ENCODE assay signal across 9 cellular contexts in the genomic region with DNA sequence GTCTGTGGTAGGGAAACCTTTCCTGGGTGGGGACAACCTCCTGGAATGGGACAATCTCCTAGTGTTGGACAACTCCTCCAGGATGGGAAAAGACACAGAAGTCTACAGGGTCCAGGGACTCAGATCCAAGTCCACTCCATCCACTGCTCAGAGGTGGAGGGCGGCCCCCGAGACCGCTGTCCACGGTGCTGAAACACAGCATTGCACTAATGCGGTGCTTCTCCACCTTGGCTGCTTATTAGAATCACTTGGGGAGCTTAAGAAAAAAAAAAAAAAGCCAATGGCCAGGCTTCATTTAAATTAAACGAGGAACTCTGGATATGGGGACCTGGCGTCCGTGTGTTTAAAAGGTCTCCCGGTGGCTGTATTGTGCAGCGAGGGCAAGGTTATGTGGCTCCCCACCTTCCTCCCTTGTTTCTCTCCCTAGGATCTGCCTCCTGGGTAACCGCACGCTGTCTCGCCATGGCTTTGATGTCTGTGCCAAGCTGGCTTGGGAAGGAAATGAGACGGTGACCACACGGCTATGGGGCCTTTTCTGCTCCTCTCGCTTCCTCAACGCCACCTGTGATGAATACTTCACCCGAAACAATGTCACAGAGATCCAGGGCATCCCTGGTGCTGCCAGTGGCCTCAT. TPM values are rescaled to one million over a fixed set of nuclear protein-coding genes. Genes with fewer than 3 reads are reported as not detected.
DNase-seq lines count a peak whose midpoint lies in the region; ATAC-seq and TF ChIP-seq lines count a peak whose summit lies in the region.
"Had no signal": no experiment of that assay in that cellular context is flagged by ENCODE, and none has a peak within 500 bp of the region (broad histone marks: within the 10 kb centered on the region; RNA-seq: fewer than 3 reads in every experiment).

No MANE protein-coding gene starts in this region.

- BruUV-seq in PC-3 (replicated peaks; lab: Mats Ljungman, UMichigan), result no TSS peak

- 19 to 20% methylated on average over 16 to 18 of the region's 18 CpGs for WGBS in tibial nerve, 2 donors

- H3K4me3 Mint-ChIP-seq in neural progenitor cell, result no peak overlapping the region
- no peak overlapping the region for H3K4me3 Mint-ChIP-seq in glutamatergic neuron (ENCODE audit: unreplicated experiment)

- POLR2A ChIA-PET in PC-3 (lab: Charles Lee; ENCODE audit: unreplicated experiment), result no interaction called here

- TF ChIP-seq CTCF in GM13977 (IDR thresholded peaks at IDR 0.05; ENCODE audit: extremely low read depth, insufficient read depth, missing control alignments) (no peak), PC-3 (conservative IDR thresholded peaks at IDR 0.05; ENCODE audit: low read depth, low read length) (no peak), neural progenitor cell (IDR thresholded peaks at IDR 0.05) (no peak), tibial nerve (IDR thresholded peaks at IDR 0.05) (no peak), glutamatergic neuron (IDR thresholded peaks at IDR 0.05; ENCODE audit: partially characterized antibody, unreplicated experiment) (no peak)

- peak; percentile 67 for DNase-seq in GM13977 (ENCODE audit: low spot score)
- peak; percentile 67 for DNase-seq in PC-3
- DNase-seq in amniotic epithelial cell (ENCODE audit: low read depth), result peak; percentile 39
- peak; percentile 92 for DNase-seq in neural progenitor cell (ENCODE audit: low spot score)
- no peak for DNase-seq in tibial nerve (ENCODE audit: low spot score in 2 of 2)
- no peak for DNase-seq in DMS153 (lab: John Stamatoyannopoulos, UW)
- no peak for DNase-seq in glutamatergic neuron

- H3K27me3 ChIP-seq in PC-3 (ENCODE audit: low read length) (peaks cover 37% of the 10 kb centered on the region), neural progenitor cell (peaks cover 90% of the 10 kb centered on the region), tibial nerve (peaks cover 0 to 21% of the 10 kb centered on the region in 2 donors)

- no peaks in the 10 kb centered on the region for H3K9me2 ChIP-seq in PC-3 (replicated peaks; ENCODE audit: low read length)

- no peak for TF ChIP-seq EP300 in tibial nerve (IDR thresholded peaks at IDR 0.05)

- CTCF ChIA-PET in PC-3 (lab: Charles Lee), result interaction anchor here (0.6 kb wide), 1 partner anchor 284 kb away, joined by 3 read pairs; no protein-coding TSS in a partner anchor

- no peak overlapping the region for H3K27ac Mint-ChIP-seq in neural progenitor cell
- no peak overlapping the region for H3K27ac Mint-ChIP-seq in glutamatergic neuron (ENCODE audit: unreplicated experiment)

- no peak overlapping the region for H3K27ac ChIP-seq in PC-3 (ENCODE audit: low read length)
- H3K27ac ChIP-seq in neural progenitor cell, result no peak overlapping the region
- H3K27ac ChIP-seq in tibial nerve, result no peak overlapping the region

- TF ChIP-seq POLR2A in tibial nerve (IDR thresholded peaks at IDR 0.05), result no peak

- H3K4me1 ChIP-seq in PC-3 (ENCODE audit: insufficient read depth, low read length) (no peaks in the 10 kb centered on the region), neural progenitor cell (no peaks in the 10 kb centered on the region), tibial nerve (no peaks in the 10 kb centered on the region)

- in situ Hi-C loops in GM13977 (cut with MboI; ENCODE audit: low pct_unique_long_range_greater_than_20kb, low sequenced_read_pairs, unreplicated experiment), result no loop called here

- H3K9me3 Mint-ChIP-seq in neural progenitor cell (peaks cover 2% of the 10 kb centered on the region), glutamatergic neuron (ENCODE audit: unreplicated experiment) (no peaks in the 10 kb centered on the region)

- no peak overlapping the region for H2AFZ ChIP-seq in PC-3 (ENCODE audit: low read length)
- no peak overlapping the region for H2AFZ ChIP-seq in neural progenitor cell (replicated peaks)

- intact Hi-C loops in PC-3 (cut with micrococcal nuclease), result loop anchor here (1.0 kb wide), 1 partner anchor 14 kb away; no protein-coding TSS in a partner anchor

- H4K20me1 ChIP-seq in PC-3 (ENCODE audit: low read length) (no peaks in the 10 kb centered on the region), neural progenitor cell (ENCODE audit: low read depth) (peaks cover 55% of the 10 kb centered on the region)

- ATAC-seq in PC-3 (peak; percentile 67), HG02870 (IDR thresholded peaks at IDR 0.05; ENCODE audit: unreplicated experiment) (no peak)

- no peaks in the 10 kb centered on the region for H3K79me2 ChIP-seq in PC-3 (ENCODE audit: low read length)
- no peaks in the 10 kb centered on the region for H3K79me2 ChIP-seq in neural progenitor cell (ENCODE audit: low read depth)

- H3K36me3 ChIP-seq in PC-3 (ENCODE audit: low read depth, low read length) (no peaks in the 10 kb centered on the region), neural progenitor cell (no peaks in the 10 kb centered on the region), tibial nerve (no peaks in the 10 kb centered on the region)

- H3K4me3 ChIP-seq in PC-3 (ENCODE audit: low read length) (no peak overlapping the region), neural progenitor cell (no peak overlapping the region), tibial nerve (no peak overlapping the region)

- H3K9ac ChIP-seq in PC-3 (ENCODE audit: low read length) (no peak overlapping the region), neural progenitor cell (no peak overlapping the region)

- H3K9me3 ChIP-seq in PC-3 (ENCODE audit: low read length) (no peaks in the 10 kb centered on the region), neural progenitor cell (ENCODE audit: low read depth) (no peaks in the 10 kb centered on the region), tibial nerve (no peaks in the 10 kb centered on the region)

- H3K27me3 Mint-ChIP-seq in neural progenitor cell (ENCODE audit: insufficient read depth, low read depth) (peaks cover 27% of the 10 kb centered on the region), glutamatergic neuron (ENCODE audit: unreplicated experiment) (peaks cover 28% of the 10 kb centered on the region)

- H3K36me3 Mint-ChIP-seq in neural progenitor cell (no peaks in the 10 kb centered on the region), glutamatergic neuron (ENCODE audit: unreplicated experiment) (peaks cover 7% of the 10 kb centered on the region)

- H3F3A ChIP-seq in PC-3 (ENCODE audit: low read length, unreplicated experiment), result no peaks in the 10 kb centered on the region
- no peaks in the 10 kb centered on the region for H3F3A ChIP-seq in neural progenitor cell (ENCODE audit: low read depth)

- H3K4me2 ChIP-seq in PC-3 (ENCODE audit: low read length) (no peak overlapping the region), neural progenitor cell (no peak overlapping the region)

- H3K4me1 Mint-ChIP-seq in neural progenitor cell, result peaks cover 3% of the 10 kb centered on the region
- H3K4me1 Mint-ChIP-seq in glutamatergic neuron (ENCODE audit: low read depth, unreplicated experiment), result peaks cover 6% of the 10 kb centered on the region

RNA-seq across cellular contexts. Expression of gene SLC12A5, which starts 12.0 kb away (rescaled TPM):
- total RNA-seq in PC-3 (2014; rRNA removed), result 2.4 TPM in 1 of 2 replicates, not detected in the other
- 0.37 and 0.77 TPM in 2 replicates for total RNA-seq in neural progenitor cell (ENCODE audit: low replicate concordance)
- 1 to 10 TPM in 1 of 4 donors, not detected in 3; 5.2 TPM for total RNA-seq in tibial nerve
- 10.4 TPM for total RNA-seq in glutamatergic neuron (ENCODE audit: unreplicated experiment)
- total RNA-seq: skeletal muscle tissue had no signal

RNA-seq across cellular contexts. Expression of gene MMP9, which starts 32.3 kb away (rescaled TPM):
- total RNA-seq in PC-3 (2014; rRNA removed) (0.77 and 1.0 TPM in 2 replicates), neural progenitor cell (ENCODE audit: low replicate concordance) (0.15 TPM in 1 of 2 replicates, not detected in the other), tibial nerve (under 1 TPM in 3 of 4 donors, not detected in 1; 0.22 to 0.98 (median 0.60) TPM), glutamatergic neuron (ENCODE audit: unreplicated experiment) (0.17 TPM)

RNA-seq across cellular contexts. Expression of gene NCOA5, which starts 48.7 kb away (rescaled TPM):
- total RNA-seq in PC-3 (2014; rRNA removed), result 26.9 and 32.1 TPM in 2 replicates
- total RNA-seq in neural progenitor cell (ENCODE audit: low replicate concordance), result 10.3 and 18.4 TPM in 2 replicates
- 10 to 100 TPM; 34.8 to 71.4 (median 47.2) TPM for total RNA-seq in tibial nerve
- 42.9 TPM for total RNA-seq in glutamatergic neuron (ENCODE audit: unreplicated experiment)

Comparison
In these comparisons a context has a peak if more than half of its experiments do, and no peak if none do; other contexts are left out.
1. DNase-seq: peak in GM13977 (single experiment), PC-3 (single experiment), amniotic epithelial cell (single experiment) and neural progenitor cell (single experiment); none in tibial nerve (0 of 2), DMS153 (single experiment) and glutamatergic neuron (single experiment).